In genomic region chr12:55699471-55700055, GRCh38 we compare ENCODE assay signal across 1 cellular context.
TF ChIP-seq lines count a peak whose summit lies in the region.

No MANE protein-coding gene starts in this region.

TF ChIP-seq in HepG2, 621 proteins besides CTCF, POLR2A, EP300 and RAD21:
- no peak for TF ChIP-seq ZNF432 (CRISPR knock-in tag; IDR thresholded peaks at IDR 0.05; ENCODE audit: borderline replicate concordance)
- no peak for TF ChIP-seq ZNF839 (CRISPR knock-in tag; IDR thresholded peaks at IDR 0.05; ENCODE audit: borderline replicate concordance)
- 0 out of 2 replicates have a peak, but pooled peaks have one; percentile 7 for TF ChIP-seq HNF4G (IDR thresholded peaks at IDR 0.05; ENCODE audit: borderline replicate concordance, low read depth, low read length)
- no peak for TF ChIP-seq HNF4G (CRISPR knock-in tag; IDR thresholded peaks at IDR 0.05; ENCODE audit: borderline replicate concordance, low read depth)
- TF ChIP-seq HNF4A (CRISPR knock-in tag; IDR thresholded peaks at IDR 0.05) = peak; percentile 39
